ENCODE assay signal across 8 cellular contexts in the genomic region with DNA sequence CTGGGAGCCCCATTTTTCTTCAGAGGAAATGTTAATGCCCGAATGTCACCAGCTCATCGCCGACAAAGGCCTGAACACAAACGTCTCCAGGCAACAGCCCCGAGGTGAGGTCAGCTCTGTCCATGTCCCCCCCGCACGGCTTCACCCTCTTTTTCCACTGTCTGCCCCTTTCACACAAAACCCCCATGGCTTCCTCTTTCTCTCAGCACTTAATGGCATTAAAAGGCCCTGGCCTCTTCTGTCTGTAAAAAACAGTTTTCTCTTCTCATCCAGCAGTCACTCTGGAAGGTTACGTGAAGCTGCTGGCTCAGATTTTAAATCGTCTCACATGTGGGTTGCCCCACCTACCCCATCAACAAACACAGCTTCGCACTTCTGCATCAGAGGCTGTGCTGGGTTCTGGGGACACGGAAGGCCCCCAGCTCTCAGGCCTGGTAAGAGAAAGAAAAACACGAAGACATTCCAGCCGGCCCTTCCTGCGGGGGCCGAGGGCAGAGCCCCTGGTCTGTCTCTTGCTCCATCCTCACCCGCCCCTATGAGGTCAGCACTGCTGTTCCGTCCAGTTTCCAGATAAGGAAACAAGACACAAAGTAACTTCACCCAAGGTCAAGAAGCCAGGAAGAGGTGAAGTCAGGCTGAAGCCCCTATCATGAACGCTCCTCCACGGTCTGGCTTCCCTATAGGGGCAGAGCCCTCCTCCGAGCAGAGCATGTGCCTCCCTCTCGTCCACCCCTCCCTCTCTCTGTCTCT.
DNase-seq lines count a peak whose midpoint lies in the region; ATAC-seq and TF ChIP-seq lines count a peak whose summit lies in the region.

No MANE protein-coding gene starts in this region.

- H3K4me3 ChIP-seq in tibial artery: no peak overlapping the region

- DNase-seq in activated T-cell treated with anti-CD3 and anti-CD28 coated beads, Interleukin-2, amount 50 U/mL, for 4 hours: no peak
- no peak for DNase-seq in activated T-cell treated with anti-CD3 and anti-CD28 coated beads, Interleukin-2, amount 50 U/mL, for 48 hours
- DNase-seq in memory B cell (ENCODE audit: low spot score in 2 of 2) (no peak), tibial artery (no peak), NCI-H748 treated with DMSO at 0.1 percent for 48 hours (lab: John Stamatoyannopoulos, UW) (no peak), DMS79 treated with DMSO at 0.1 percent for 48 hours (lab: John Stamatoyannopoulos, UW) (no peak)

- peak; percentile 18 to 25 for ATAC-seq in activated T-cell treated with anti-CD3 and anti-CD28 coated beads, Interleukin-2, amount 50 U/mL, for 4 hours
- peak; percentile 29 for ATAC-seq in memory B cell (ENCODE audit: low read depth)
- no peak for ATAC-seq in HG03571 (IDR thresholded peaks at IDR 0.05; ENCODE audit: unreplicated experiment)

- peak overlapping the region; percentile 57 to 73 for H3K27ac ChIP-seq in tibial artery

- H3K4me3 Mint-ChIP-seq in activated T-cell treated with anti-CD3 and anti-CD28 coated beads, Interleukin-2, amount 50 U/mL, for 4 hours: no peak overlapping the region
- no peak overlapping the region for H3K4me3 Mint-ChIP-seq in dendritic cell treated with granulocyte-macrophage colony-stimulating factor and Interleukin-4, amounts not matched to agents 40 ng/mL and 50 ng/mL, for 4 days
- no peak overlapping the region for H3K4me3 Mint-ChIP-seq in memory B cell

- no peaks in the 10 kb centered on the region for H3K9me3 ChIP-seq in tibial artery

- TF ChIP-seq CTCF in tibial artery (IDR thresholded peaks at IDR 0.05): no peak

- no peaks in the 10 kb centered on the region for H3K27me3 ChIP-seq in tibial artery

- H3K27ac Mint-ChIP-seq in dendritic cell treated with granulocyte-macrophage colony-stimulating factor and Interleukin-4, amounts not matched to agents 40 ng/mL and 50 ng/mL, for 4 days: peak overlapping the region; percentile 73
- no peak overlapping the region for H3K27ac Mint-ChIP-seq in memory B cell

- H3K36me3 ChIP-seq in tibial artery: no peaks in the 10 kb centered on the region

- H3K4me1 ChIP-seq in tibial artery: peaks cover 0 to 36% (median 21%) of the 10 kb centered on the region in 4 donors

- H3K9me3 Mint-ChIP-seq in activated T-cell treated with anti-CD3 and anti-CD28 coated beads, Interleukin-2, amount 50 U/mL, for 4 hours: no peaks in the 10 kb centered on the region
- no peaks in the 10 kb centered on the region for H3K9me3 Mint-ChIP-seq in dendritic cell treated with granulocyte-macrophage colony-stimulating factor and Interleukin-4, amounts not matched to agents 40 ng/mL and 50 ng/mL, for 4 days
- H3K9me3 Mint-ChIP-seq in memory B cell: peaks cover 10% of the 10 kb centered on the region

- peaks cover 17% of the 10 kb centered on the region for H3K36me3 Mint-ChIP-seq in activated T-cell treated with anti-CD3 and anti-CD28 coated beads, Interleukin-2, amount 50 U/mL, for 4 hours (ENCODE audit: insufficient read depth)
- no peaks in the 10 kb centered on the region for H3K36me3 Mint-ChIP-seq in dendritic cell treated with granulocyte-macrophage colony-stimulating factor and Interleukin-4, amounts not matched to agents 40 ng/mL and 50 ng/mL, for 4 days (ENCODE audit: low read depth)
- peaks cover 16% of the 10 kb centered on the region for H3K36me3 Mint-ChIP-seq in memory B cell

- peaks cover 47% of the 10 kb centered on the region for H3K4me1 Mint-ChIP-seq in activated T-cell treated with anti-CD3 and anti-CD28 coated beads, Interleukin-2, amount 50 U/mL, for 4 hours (ENCODE audit: low read depth)
- peaks cover 28% of the 10 kb centered on the region for H3K4me1 Mint-ChIP-seq in dendritic cell treated with granulocyte-macrophage colony-stimulating factor and Interleukin-4, amounts not matched to agents 40 ng/mL and 50 ng/mL, for 4 days (ENCODE audit: low read depth)
- peaks cover 13% of the 10 kb centered on the region for H3K4me1 Mint-ChIP-seq in memory B cell

- no peaks in the 10 kb centered on the region for H3K27me3 Mint-ChIP-seq in activated T-cell treated with anti-CD3 and anti-CD28 coated beads, Interleukin-2, amount 50 U/mL, for 4 hours (ENCODE audit: low read depth)
- H3K27me3 Mint-ChIP-seq in dendritic cell treated with granulocyte-macrophage colony-stimulating factor and Interleukin-4, amounts not matched to agents 40 ng/mL and 50 ng/mL, for 4 days: peaks cover 4% of the 10 kb centered on the region
- H3K27me3 Mint-ChIP-seq in memory B cell: no peaks in the 10 kb centered on the region

- intact Hi-C loops in dendritic cell treated with granulocyte-macrophage colony-stimulating factor and Interleukin-4, amounts not matched to agents 40 ng/mL and 50 ng/mL, for 4 days (cut with micrococcal nuclease): no loop called here
- intact Hi-C loops in tibial artery (cut with DNase I; ENCODE audit: low total_unique reads): no loop called here
